ENCODE assay signal across 23 cellular contexts in genomic region chr4:15353207-15353606, GRCh38.
"Had no signal": no experiment of that assay in that cellular context is flagged by ENCODE, and none has a peak within 500 bp of the region (broad histone marks: within the 10 kb centered on the region; RNA-seq: fewer than 3 reads in every experiment).

No MANE protein-coding gene starts in this region.

- H3K36me3 Mint-ChIP-seq: stimulated activated naive B cell treated with anti-CD40 and anti-IgM and Interleukin-4, amounts not matched to agents 10 μg/mL and 1 μg/mL and 100 μg/mL, for 72 hours had no signal

- H3K9me3 ChIP-seq: body of pancreas, ovary, suprapubic skin had no signal

- H3K36me3 ChIP-seq: ovary, suprapubic skin had no signal

- H3K79me2 ChIP-seq: hepatocyte had no signal

- H3K4me1 ChIP-seq: body of pancreas had no signal

- H3K27me3 ChIP-seq: body of pancreas, hepatocyte, ovary, suprapubic skin had no signal

- H3K27ac ChIP-seq: body of pancreas, hepatocyte, ovary, suprapubic skin had no signal

- DNase-seq: activated CD4-positive, alpha-beta memory T cell treated with anti-CD3 and anti-CD28 coated beads, Interleukin-2, amount 10 ng/mL, durations not matched to agents 7 days and 5 days; activated CD4-positive, alpha-beta T cell treated with anti-CD3 and anti-CD28 coated beads, Interleukin-2, amount 10 ng/mL, durations not matched to agents 24 days and 14 days; activated CD8-positive, alpha-beta memory T cell treated with anti-CD3 and anti-CD28 coated beads, Interleukin-2, amount 50 U/mL, for 48 hours; activated gamma-delta T cell treated with Interleukin-2 at 50 U/mL for 16 hours; activated naive CD4-positive, alpha-beta T cell treated with anti-CD3 and anti-CD28 coated beads, Interleukin-2, amount 50 U/mL, for 16 hours; activated T-cell treated with anti-CD3 and anti-CD28 coated beads, Interleukin-2, amount 50 U/mL, for 24 hours; body of pancreas; effector memory CD8-positive, alpha-beta T cell; islet precursor cell; left ventricle myocardium superior; ovary; retina; stimulated activated CD4-positive, alpha-beta T cell treated with anti-CD3 and anti-CD28 coated beads, Interleukin-15, amount 100 ng/mL, for 24 hours; stimulated activated CD4-positive, alpha-beta T cell treated with anti-CD3 and anti-CD28 coated beads, Interleukin-2, amount 100 ng/mL, for 24 hours; stimulated activated naive B cell treated with anti-CD40 and anti-IgM and Interleukin-4, amounts not matched to agents 10 μg/mL and 1 μg/mL and 100 μg/mL, for 72 hours; T-helper 1 cell; trophoblast cell had no signal

- H3K27ac Mint-ChIP-seq: activated CD4-positive, alpha-beta memory T cell treated with anti-CD3 and anti-CD28 coated beads, Interleukin-2, amount 10 ng/mL, durations not matched to agents 7 days and 5 days; activated CD4-positive, alpha-beta T cell treated with anti-CD3 and anti-CD28 coated beads, Interleukin-2, amount 10 ng/mL, durations not matched to agents 24 days and 14 days; activated T-cell treated with anti-CD3 and anti-CD28 coated beads, Interleukin-2, amount 50 U/mL, for 24 hours; effector memory CD8-positive, alpha-beta T cell; progenitor cell of endocrine pancreas; stimulated activated naive B cell treated with anti-CD40 and anti-IgM and Interleukin-4, amounts not matched to agents 10 μg/mL and 1 μg/mL and 100 μg/mL, for 72 hours; T-helper 2 cell treated with Interferon-gamma antibody and Interleukin-4, amounts not matched to agents 5 μg/mL and 100 μg/mL, for 36 hours had no signal

- H3K4me3 Mint-ChIP-seq: activated CD4-positive, alpha-beta memory T cell treated with anti-CD3 and anti-CD28 coated beads, Interleukin-2, amount 10 ng/mL, durations not matched to agents 7 days and 5 days; activated CD4-positive, alpha-beta T cell treated with anti-CD3 and anti-CD28 coated beads, Interleukin-2, amount 10 ng/mL, durations not matched to agents 24 days and 14 days; activated T-cell treated with anti-CD3 and anti-CD28 coated beads, Interleukin-2, amount 50 U/mL, for 24 hours; effector memory CD8-positive, alpha-beta T cell; stimulated activated naive B cell treated with anti-CD40 and anti-IgM and Interleukin-4, amounts not matched to agents 10 μg/mL and 1 μg/mL and 100 μg/mL, for 72 hours; T-helper 2 cell treated with Interferon-gamma antibody and Interleukin-4, amounts not matched to agents 5 μg/mL and 100 μg/mL, for 36 hours had no signal

- H3K4me3 ChIP-seq: body of pancreas, coronary artery, hepatocyte, ovary, suprapubic skin had no signal

- H3K9me3 Mint-ChIP-seq: activated CD4-positive, alpha-beta memory T cell treated with anti-CD3 and anti-CD28 coated beads, Interleukin-2, amount 10 ng/mL, durations not matched to agents 7 days and 5 days; activated T-cell treated with anti-CD3 and anti-CD28 coated beads, Interleukin-2, amount 50 U/mL, for 24 hours; effector memory CD8-positive, alpha-beta T cell; T-helper 2 cell treated with Interferon-gamma antibody and Interleukin-4, amounts not matched to agents 5 μg/mL and 100 μg/mL, for 36 hours had no signal

- H3K4me2 ChIP-seq: hepatocyte had no signal

- ATAC-seq: body of pancreas; effector memory CD8-positive, alpha-beta T cell; esophagus mucosa; stimulated activated naive B cell treated with anti-CD40 and anti-IgM and Interleukin-4, amounts not matched to agents 10 μg/mL and 1 μg/mL and 100 μg/mL, for 72 hours had no signal

- H2AFZ ChIP-seq: hepatocyte had no signal

- H3K27me3 Mint-ChIP-seq: activated T-cell treated with anti-CD3 and anti-CD28 coated beads, Interleukin-2, amount 50 U/mL, for 24 hours had no signal
